18 cellular contexts compared by ENCODE assay signal in the genomic region with DNA sequence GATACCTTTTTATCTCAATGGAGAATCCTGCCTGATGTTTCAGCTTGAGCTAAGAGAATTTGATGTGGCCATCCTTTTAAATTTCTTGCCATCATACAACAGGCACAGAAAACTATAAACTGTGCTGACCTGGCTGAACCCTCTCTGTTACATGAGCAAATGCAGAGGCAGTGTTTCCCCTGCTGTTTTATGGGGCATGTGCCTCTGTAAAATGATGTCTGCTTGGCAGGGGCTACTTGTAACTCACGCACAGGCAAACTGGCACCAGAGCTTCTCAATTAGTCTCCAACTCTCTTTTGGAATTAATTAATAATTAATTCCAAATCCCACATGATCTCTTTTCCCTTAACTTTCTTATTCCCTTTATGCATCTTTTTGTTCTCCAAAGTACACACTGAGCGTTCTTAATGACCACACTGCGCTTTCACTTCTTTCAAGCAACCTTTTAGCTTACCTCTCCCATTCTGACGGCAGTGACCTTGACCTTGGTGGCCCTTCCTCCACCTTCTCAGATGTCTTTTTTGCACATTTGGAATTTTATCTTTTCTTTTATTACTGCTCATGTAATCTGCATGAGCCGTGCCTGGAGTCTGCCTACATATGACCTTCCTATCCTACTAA.
"Had no signal": no experiment of that assay in that cellular context is flagged by ENCODE, and none has a peak within 500 bp of the region (broad histone marks: within the 10 kb centered on the region; RNA-seq: fewer than 3 reads in every experiment).

No MANE protein-coding gene starts in this region.

- H3K9ac ChIP-seq: neural progenitor cell had no signal

- DNase-seq: effector memory CD8-positive, alpha-beta T cell; esophagus squamous epithelium; foreskin fibroblast; immature natural killer cell; left ventricle myocardium inferior; mesenchymal stem cell; midbrain; nucleus accumbens; ovary; right cardiac atrium; stimulated activated CD4-positive, alpha-beta T cell treated with anti-CD3 and anti-CD28 coated beads, Interleukin-4, amount 100 ng/mL, for 1 hour; stimulated activated CD8-positive, alpha-beta memory T cell treated with anti-CD3 and anti-CD28 coated beads, Interleukin-4, amount 100 ng/mL, for 48 hours; tibial artery; upper lobe of left lung; uterus had no signal

- H3K36me3 ChIP-seq: esophagus squamous epithelium, gastroesophageal sphincter, left ventricle myocardium inferior, neural progenitor cell, ovary, upper lobe of left lung, uterus had no signal

- H3K4me3 ChIP-seq: esophagus squamous epithelium, gastroesophageal sphincter, left ventricle myocardium inferior, lung, neural progenitor cell, ovary, tibial artery, upper lobe of left lung, uterus had no signal

- H3K4me1 ChIP-seq: gastroesophageal sphincter, left ventricle myocardium inferior, tibial artery, upper lobe of left lung, uterus had no signal

- H3K4me2 ChIP-seq: neural progenitor cell had no signal

- H3K27me3 ChIP-seq: gastroesophageal sphincter, neural progenitor cell, ovary, tibial artery, upper lobe of left lung, uterus had no signal

- H2AFZ ChIP-seq: neural progenitor cell had no signal

- H3K27ac ChIP-seq: esophagus squamous epithelium, gastroesophageal sphincter, left ventricle myocardium inferior, neural progenitor cell, ovary, tibial artery, upper lobe of left lung, uterus had no signal

- H3K9me3 ChIP-seq: ovary, tibial artery, upper lobe of left lung, uterus had no signal
